In the genomic region with DNA sequence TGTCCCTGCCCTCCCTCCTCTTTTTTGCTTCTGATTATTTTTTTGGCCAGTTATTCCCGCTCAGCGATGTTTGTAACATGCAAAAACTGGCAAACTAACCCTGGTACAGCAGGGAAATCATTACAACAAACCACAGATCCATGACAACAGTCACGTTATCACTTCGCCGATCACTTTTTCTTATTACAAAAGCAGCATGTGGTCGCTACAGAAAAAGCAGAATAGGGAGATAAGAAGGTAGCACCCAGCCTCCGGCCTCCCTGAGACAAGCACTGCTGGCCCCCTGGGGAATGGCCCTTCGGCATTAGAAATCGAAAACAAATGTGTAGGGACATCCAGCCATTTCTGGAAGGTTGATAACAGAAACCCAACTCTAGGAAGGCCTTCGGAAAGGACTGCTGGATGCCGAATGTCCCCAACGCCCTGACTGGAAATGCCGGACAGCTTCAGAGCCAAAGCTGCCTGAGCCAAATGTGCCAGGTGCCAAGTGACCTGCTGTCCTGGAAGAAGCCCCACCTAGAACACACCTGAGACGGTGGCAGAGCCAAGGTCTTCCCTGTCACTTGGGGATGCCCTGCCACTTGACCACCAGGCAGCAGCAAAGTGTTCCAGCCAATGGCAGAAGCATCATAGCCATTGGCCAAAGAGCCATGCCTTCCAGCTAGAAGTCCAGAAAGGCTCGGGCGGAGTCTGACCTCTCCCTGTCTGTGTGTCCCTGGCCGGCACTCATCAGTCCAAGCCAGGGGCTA, we compare ENCODE assay signal across 23 cellular contexts. TPM values are rescaled to one million over a fixed set of nuclear protein-coding genes. Genes with fewer than 3 reads are reported as not detected.
"Had no signal": no experiment of that assay in that cellular context is flagged by ENCODE, and none has a peak within 500 bp of the region (broad histone marks: within the 10 kb centered on the region; RNA-seq: fewer than 3 reads in every experiment).

No MANE protein-coding gene starts in this region.

- H3K36me3 ChIP-seq: neural progenitor cell, transverse colon had no signal

- H3K27ac ChIP-seq: coronary artery, gastroesophageal sphincter, heart left ventricle, left lung, neural progenitor cell, psoas muscle, transverse colon, vagina had no signal

- H3K36me3 Mint-ChIP-seq: activated naive CD4-positive, alpha-beta T cell treated with anti-CD3 and anti-CD28 coated beads, Interleukin-2, amount 50 U/mL, for 24 hours; neural progenitor cell had no signal

- FAIRE-seq: endometrium had no signal

- ATAC-seq: gastroesophageal sphincter, heart left ventricle, left lung, psoas muscle, right cardiac atrium, T-cell had no signal

- H3K9me3 Mint-ChIP-seq: activated naive CD4-positive, alpha-beta T cell treated with anti-CD3 and anti-CD28 coated beads, Interleukin-2, amount 50 U/mL, for 24 hours; stimulated activated naive CD8-positive, alpha-beta T cell treated with anti-CD3 and anti-CD28 coated beads, Interleukin-15, Interleukin-2, amounts not matched to agents 100 ng/mL and 50 ng/mL, for 24 hours; T-cell had no signal

- H3K9ac ChIP-seq: neural progenitor cell had no signal

- H3K4me3 ChIP-seq: coronary artery, gastroesophageal sphincter, heart left ventricle, left lung, neural progenitor cell, psoas muscle, transverse colon, vagina had no signal

- DNase-seq: activated CD4-positive, CD25-positive, alpha-beta regulatory T cell treated with anti-CD3 and anti-CD28 coated beads, Interleukin-2, amount 50 U/mL, for 72 hours; activated CD8-positive, alpha-beta memory T cell treated with anti-CD3 and anti-CD28 coated beads for 24 hours; activated CD8-positive, alpha-beta memory T cell treated with anti-CD3 and anti-CD28 coated beads, Interleukin-2, amount 50 U/mL, for 48 hours; activated effector memory CD4-positive, alpha-beta T cell treated with Interleukin-2 at 50 U/mL for 16 hours; activated T-cell treated with anti-CD3 and anti-CD28 coated beads, Interleukin-2, amount 50 U/mL, for 48 hours; central memory CD4-positive, alpha-beta T cell; heart left ventricle; left lung; midbrain; psoas muscle; right cardiac atrium; stimulated activated CD4-positive, alpha-beta T cell treated with anti-CD3 and anti-CD28 coated beads, Interleukin-15, amount 100 ng/mL, for 24 hours; stimulated activated CD4-positive, alpha-beta T cell treated with anti-CD3 and anti-CD28 coated beads, Interleukin-2, amount 100 ng/mL, for 48 hours; T-cell; transverse colon had no signal

- H3K27me3 Mint-ChIP-seq: activated naive CD4-positive, alpha-beta T cell treated with anti-CD3 and anti-CD28 coated beads, Interleukin-2, amount 50 U/mL, for 24 hours; stimulated activated naive CD8-positive, alpha-beta T cell treated with anti-CD3 and anti-CD28 coated beads, Interleukin-15, Interleukin-2, amounts not matched to agents 100 ng/mL and 50 ng/mL, for 24 hours; T-cell had no signal

- H2AFZ ChIP-seq: neural progenitor cell had no signal

- H3K27ac Mint-ChIP-seq: neural progenitor cell; stimulated activated naive CD8-positive, alpha-beta T cell treated with anti-CD3 and anti-CD28 coated beads, Interleukin-15, Interleukin-2, amounts not matched to agents 100 ng/mL and 50 ng/mL, for 24 hours; T-cell had no signal

- H3K4me2 ChIP-seq: neural progenitor cell had no signal

- H3K27me3 ChIP-seq: gastroesophageal sphincter, left lung, neural progenitor cell, transverse colon, vagina had no signal

- H3K9me3 ChIP-seq: gastroesophageal sphincter, left lung, psoas muscle, transverse colon, vagina had no signal

- H3K4me3 Mint-ChIP-seq: activated naive CD4-positive, alpha-beta T cell treated with anti-CD3 and anti-CD28 coated beads, Interleukin-2, amount 50 U/mL, for 24 hours; neural progenitor cell; stimulated activated naive CD8-positive, alpha-beta T cell treated with anti-CD3 and anti-CD28 coated beads, Interleukin-15, Interleukin-2, amounts not matched to agents 100 ng/mL and 50 ng/mL, for 24 hours; T-cell had no signal

RNA-seq across cellular contexts. Expression of a gene that starts 10.4 kb away (rescaled TPM):
- total RNA-seq: osteocyte, T-cell had no signal
